18 cellular contexts compared by ENCODE assay signal in the genomic region with DNA sequence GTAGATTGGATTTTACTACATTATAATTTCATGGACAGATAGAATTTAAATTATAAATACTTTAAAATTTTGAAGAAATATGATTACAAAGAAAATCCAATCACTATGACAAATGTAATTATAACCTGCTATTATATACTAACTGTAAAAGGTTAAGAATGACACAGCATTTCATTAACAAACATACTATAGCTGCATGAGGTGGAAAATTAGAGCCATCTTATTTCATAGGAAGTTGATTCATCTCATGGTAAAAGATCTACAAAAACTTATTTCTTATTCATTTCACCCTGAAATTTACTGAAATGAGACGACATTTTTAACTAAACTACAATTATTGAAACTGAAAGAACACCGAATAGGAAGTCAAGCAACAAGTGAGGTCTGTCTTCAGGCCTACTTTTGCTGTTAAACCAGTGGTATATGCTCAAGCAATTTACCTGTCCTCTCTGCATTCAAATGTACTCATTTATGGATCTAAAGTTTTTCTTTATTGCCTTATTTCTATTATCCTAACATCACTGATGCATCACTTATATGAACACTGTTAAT.
DNase-seq lines count a peak whose midpoint lies in the region; ATAC-seq, FAIRE-seq and TF ChIP-seq lines count a peak whose summit lies in the region.
"Had no signal": no experiment of that assay in that cellular context is flagged by ENCODE, and none has a peak within 500 bp of the region (broad histone marks: within the 10 kb centered on the region; RNA-seq: fewer than 3 reads in every experiment).

No MANE protein-coding gene starts in this region.

- no peak for TF ChIP-seq CTCF in tibial nerve (IDR thresholded peaks at IDR 0.05)

- H3K27me3 ChIP-seq in tibial nerve: no peaks in the 10 kb centered on the region
- H3K27me3 ChIP-seq: adrenal gland, colonic mucosa, vagina had no signal

- peaks cover 14% of the 10 kb centered on the region for H3K4me1 Mint-ChIP-seq in activated CD4-positive, alpha-beta T cell treated with anti-CD3 and anti-CD28 coated beads, Interleukin-2, amount 10 ng/mL, durations not matched to agents 7 days and 5 days

- H3K4me1 ChIP-seq in tibial nerve: no peaks in the 10 kb centered on the region
- H3K4me1 ChIP-seq: colonic mucosa, parathyroid adenoma, vagina had no signal

- WGBS in tibial nerve, 2 donors: 86 to 87% methylated on average over 2 of the region's 2 CpGs

- no peaks in the 10 kb centered on the region for H3K27me3 Mint-ChIP-seq in activated CD4-positive, alpha-beta T cell treated with anti-CD3 and anti-CD28 coated beads, Interleukin-2, amount 10 ng/mL, durations not matched to agents 7 days and 5 days

- peaks cover 2% of the 10 kb centered on the region for H3K9me3 Mint-ChIP-seq in activated CD4-positive, alpha-beta T cell treated with anti-CD3 and anti-CD28 coated beads, Interleukin-2, amount 10 ng/mL, durations not matched to agents 7 days and 5 days

- ATAC-seq in GM21381 (IDR thresholded peaks at IDR 0.05; ENCODE audit: unreplicated experiment) (peak; percentile 57), HG03432 (IDR thresholded peaks at IDR 0.05; ENCODE audit: unreplicated experiment) (peak; percentile 81)

- POLR2A ChIA-PET in activated CD4-positive, alpha-beta T cell treated with anti-CD3 and anti-CD28 coated beads, Interleukin-2, amount 10 ng/mL, durations not matched to agents 7 days and 5 days (lab: Charles Lee): no interaction called here

- TF ChIP-seq EP300 in tibial nerve (IDR thresholded peaks at IDR 0.05): no peak

- H3K4me3 Mint-ChIP-seq in activated CD4-positive, alpha-beta T cell treated with anti-CD3 and anti-CD28 coated beads, Interleukin-2, amount 10 ng/mL, durations not matched to agents 7 days and 5 days: no peak overlapping the region

- H3K4me3 ChIP-seq in tibial nerve: no peak overlapping the region
- H3K4me3 ChIP-seq: adrenal gland, colonic mucosa, vagina had no signal

- no peak for TF ChIP-seq POLR2A in tibial nerve (IDR thresholded peaks at IDR 0.05)

- peak overlapping the region; percentile 72 for H3K27ac Mint-ChIP-seq in activated CD4-positive, alpha-beta T cell treated with anti-CD3 and anti-CD28 coated beads, Interleukin-2, amount 10 ng/mL, durations not matched to agents 7 days and 5 days

- CTCF ChIA-PET in activated CD4-positive, alpha-beta T cell treated with anti-CD3 and anti-CD28 coated beads, Interleukin-2, amount 10 ng/mL, durations not matched to agents 7 days and 5 days (lab: Charles Lee): interaction anchor here (1.4 kb wide), 1 partner anchor 26 kb away, joined by 3 read pairs; no protein-coding TSS in a partner anchor

- FAIRE-seq in frontal cortex (lab: Jason Lieb, UNC): peak; percentile 3

- H3K36me3 Mint-ChIP-seq in activated CD4-positive, alpha-beta T cell treated with anti-CD3 and anti-CD28 coated beads, Interleukin-2, amount 10 ng/mL, durations not matched to agents 7 days and 5 days (ENCODE audit: low read depth): peaks cover 30% of the 10 kb centered on the region

- H3K9me3 ChIP-seq in tibial nerve: no peaks in the 10 kb centered on the region
- H3K9me3 ChIP-seq: adrenal gland, colonic mucosa, vagina had no signal

- peaks cover 0 to 22% (median 0%) of the 10 kb centered on the region in 3 donors for H3K36me3 ChIP-seq in tibial nerve
- H3K36me3 ChIP-seq: adrenal gland, colonic mucosa, vagina had no signal

- no peak overlapping the region for H3K27ac ChIP-seq in tibial nerve
- H3K27ac ChIP-seq: adrenal gland, colonic mucosa, KMS-11, parathyroid adenoma, vagina had no signal

- DNase-seq in activated CD4-positive, alpha-beta T cell treated with anti-CD3 and anti-CD28 coated beads, Interleukin-2, amount 10 ng/mL, durations not matched to agents 7 days and 5 days: no peak
- no peak for DNase-seq in activated CD4-positive, alpha-beta T cell treated with anti-CD3 and anti-CD28 coated beads, Interleukin-2, amount 50 U/mL, for 1 hour
- no peak for DNase-seq in frontal cortex (ENCODE audit: low spot score in 2 of 2)
- no peak for DNase-seq in NCI-H1105 (lab: John Stamatoyannopoulos, UW)
- DNase-seq in Ammon's horn (ENCODE audit: low spot score): no peak
- no peak for DNase-seq in tibial nerve (ENCODE audit: low spot score in 2 of 2)
- DNase-seq: ACHN; activated CD4-positive, alpha-beta T cell treated with anti-CD3 and anti-CD28 coated beads for 1 hour; adrenal gland; colonic mucosa; mesendoderm; NCI-H2029 treated with DMSO at 0.1 percent for 48 hours; stimulated activated CD4-positive, alpha-beta T cell treated with anti-CD3 and anti-CD28 coated beads, Interleukin-12 subunit alpha, Interleukin-12 subunit beta, amount 100 ng/mL, for 4 hours had no signal
